26 cellular contexts compared by ENCODE assay signal in the genomic region with DNA sequence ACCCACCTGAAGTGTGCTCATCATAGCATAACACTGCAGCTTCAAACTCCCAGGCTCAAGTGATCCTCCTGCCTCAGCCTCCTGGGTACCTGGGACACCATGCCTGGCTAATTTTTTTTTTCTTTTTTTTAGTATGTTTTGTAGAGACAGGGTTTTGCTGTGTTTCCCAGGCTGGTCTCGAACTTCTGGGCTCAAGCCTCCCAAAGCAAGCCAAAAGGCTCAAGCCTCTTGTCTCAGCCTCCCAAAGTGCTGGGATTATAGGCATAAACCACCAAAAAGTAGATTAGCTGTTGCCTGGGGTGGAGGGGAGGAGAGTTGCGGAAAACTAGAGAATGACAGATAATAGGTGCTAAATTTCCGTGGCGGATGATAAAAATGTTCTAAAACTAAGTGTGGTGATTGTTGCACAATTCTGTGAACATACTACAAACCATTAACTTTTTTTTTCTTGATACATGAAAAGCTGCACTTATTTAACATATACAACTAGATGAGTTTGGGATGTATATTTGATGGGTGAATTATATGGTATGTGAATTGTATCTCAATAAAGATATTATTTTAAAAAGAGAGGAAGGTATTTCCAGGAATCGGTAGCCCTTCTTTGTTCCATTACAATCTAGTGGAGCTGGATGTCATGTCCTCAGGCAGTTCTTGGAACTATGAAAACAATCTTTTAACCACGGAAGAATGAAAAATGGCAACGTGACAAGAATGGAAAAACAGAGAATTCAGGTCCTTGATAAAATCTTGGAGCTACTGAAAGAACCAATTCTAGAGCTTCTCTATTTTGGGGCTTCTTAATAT. TPM values are rescaled to one million over a fixed set of nuclear protein-coding genes. Genes with fewer than 3 reads are reported as not detected.
DNase-seq lines count a peak whose midpoint lies in the region; TF ChIP-seq lines count a peak whose summit lies in the region.
"Had no signal": no experiment of that assay in that cellular context is flagged by ENCODE, and none has a peak within 500 bp of the region (broad histone marks: within the 10 kb centered on the region; RNA-seq: fewer than 3 reads in every experiment).

No MANE protein-coding gene starts in this region.

- CTCF ChIA-PET in MCF 10A (lab: Yijun Ruan, JAX) = interaction anchor here (0.6 to 0.8 kb wide), 4 partner anchors 9 to 400 kb away, joined by 3 to 10 read pairs (median 4); no protein-coding TSS in a partner anchor
- CTCF ChIA-PET in activated CD4-positive, alpha-beta T cell treated with anti-CD3 and anti-CD28 coated beads, Interleukin-2, amount 10 ng/mL, durations not matched to agents 7 days and 5 days (lab: Charles Lee) = interaction anchor here (0.7 to 1.8 kb wide), 2 partner anchors 8 to 15 kb away, joined by 3 to 4 read pairs; no protein-coding TSS in a partner anchor

- H3K9me3 Mint-ChIP-seq in MCF 10A (ENCODE audit: unreplicated experiment) = no peaks in the 10 kb centered on the region
- no peaks in the 10 kb centered on the region for H3K9me3 Mint-ChIP-seq in activated CD4-positive, alpha-beta T cell treated with anti-CD3 and anti-CD28 coated beads, Interleukin-2, amount 10 ng/mL, durations not matched to agents 7 days and 5 days
- H3K9me3 Mint-ChIP-seq: activated naive CD4-positive, alpha-beta T cell treated with anti-CD3 and anti-CD28 coated beads for 36 hours; activated T-cell treated with anti-CD3 and anti-CD28 coated beads, Interleukin-2, amount 50 U/mL, for 72 hours; CD8-positive, alpha-beta T cell; effector memory CD8-positive, alpha-beta T cell; naive thymus-derived CD8-positive, alpha-beta T cell had no signal

- H3K27ac ChIP-seq in breast epithelium = no peak overlapping the region
- H3K27ac ChIP-seq: esophagus squamous epithelium, heart right ventricle, ovary, stomach, upper lobe of left lung had no signal

- DNase-seq in MCF 10A (ENCODE audit: unreplicated experiment) (peak; percentile 44), breast epithelium (ENCODE audit: low spot score in 2 of 2) (no peak), amniotic epithelial cell (ENCODE audit: low read depth) (peak; percentile 70), fibroblast of peridontal ligament (ENCODE audit: extremely low read depth) (peak; percentile 36), renal cortical epithelial cell (ENCODE audit: low read depth) (peak; percentile 44), NCI-H524 treated with DMSO at 0.1 percent for 48 hours (lab: John Stamatoyannopoulos, UW) (no peak), HUDEP-2 (lab: John Stamatoyannopoulos, UW; ENCODE audit: unreplicated experiment in 76 of 76) (no peak)
- DNase-seq in activated CD4-positive, alpha-beta T cell treated with anti-CD3 and anti-CD28 coated beads, Interleukin-2, amount 10 ng/mL, durations not matched to agents 7 days and 5 days = no peak
- DNase-seq: 8988T; activated naive CD4-positive, alpha-beta T cell treated with anti-CD3 and anti-CD28 coated beads for 36 hours; activated T-cell treated with anti-CD3 and anti-CD28 coated beads, Interleukin-2, amount 50 U/mL, for 72 hours; anterior cingulate cortex; CD8-positive, alpha-beta T cell; effector memory CD8-positive, alpha-beta T cell; esophagus squamous epithelium; GOT3; heart right ventricle; mesendoderm; MM.1S; naive thymus-derived CD8-positive, alpha-beta T cell; NCI-H1694; NCI-H748 treated with DMSO at 0.1 percent for 48 hours; ovary; SHP77; stomach; upper lobe of left lung had no signal

- H3K36me3 Mint-ChIP-seq in MCF 10A (ENCODE audit: insufficient read depth, unreplicated experiment) = no peaks in the 10 kb centered on the region
- H3K36me3 Mint-ChIP-seq in activated CD4-positive, alpha-beta T cell treated with anti-CD3 and anti-CD28 coated beads, Interleukin-2, amount 10 ng/mL, durations not matched to agents 7 days and 5 days (ENCODE audit: low read depth) = no peaks in the 10 kb centered on the region
- H3K36me3 Mint-ChIP-seq: CD8-positive, alpha-beta T cell; naive thymus-derived CD8-positive, alpha-beta T cell had no signal

- no TSS peak for BruUV-seq in MCF 10A (replicated peaks; lab: Mats Ljungman, UMichigan)

- intact Hi-C loops in MCF 10A (cut with micrococcal nuclease) = no loop called here
- intact Hi-C loops in breast epithelium (cut with DNase I; ENCODE audit: low total_unique reads) = no loop called here

- TF ChIP-seq CTCF in MCF 10A (IDR thresholded peaks at IDR 0.05; ENCODE audit: unreplicated experiment) = no peak
- no peak for TF ChIP-seq CTCF in breast epithelium (IDR thresholded peaks at IDR 0.05)

- H3K4me3 ChIP-seq in breast epithelium = no peak overlapping the region
- H3K4me3 ChIP-seq: esophagus squamous epithelium, heart right ventricle, ovary, stomach, upper lobe of left lung had no signal

- H3K4me1 Mint-ChIP-seq in MCF 10A (ENCODE audit: insufficient read depth, unreplicated experiment) = no peaks in the 10 kb centered on the region
- H3K4me1 Mint-ChIP-seq in activated CD4-positive, alpha-beta T cell treated with anti-CD3 and anti-CD28 coated beads, Interleukin-2, amount 10 ng/mL, durations not matched to agents 7 days and 5 days = peaks cover 16% of the 10 kb centered on the region

- H3K27me3 ChIP-seq in breast epithelium = no peaks in the 10 kb centered on the region
- H3K27me3 ChIP-seq: esophagus squamous epithelium, ovary, stomach, upper lobe of left lung had no signal

- H3K4me1 ChIP-seq in breast epithelium = peaks cover 0 to 7% of the 10 kb centered on the region in 2 donors
- H3K4me1 ChIP-seq: esophagus squamous epithelium had no signal

- H3K27me3 Mint-ChIP-seq in MCF 10A (ENCODE audit: insufficient read depth, unreplicated experiment) = no peaks in the 10 kb centered on the region
- peaks cover 16% of the 10 kb centered on the region for H3K27me3 Mint-ChIP-seq in activated CD4-positive, alpha-beta T cell treated with anti-CD3 and anti-CD28 coated beads, Interleukin-2, amount 10 ng/mL, durations not matched to agents 7 days and 5 days

- H3K9me3 ChIP-seq in breast epithelium = no peaks in the 10 kb centered on the region
- H3K9me3 ChIP-seq: esophagus squamous epithelium, heart right ventricle, ovary, stomach, upper lobe of left lung had no signal

- no peak overlapping the region for H3K4me3 Mint-ChIP-seq in MCF 10A (ENCODE audit: unreplicated experiment)
- no peak overlapping the region for H3K4me3 Mint-ChIP-seq in activated CD4-positive, alpha-beta T cell treated with anti-CD3 and anti-CD28 coated beads, Interleukin-2, amount 10 ng/mL, durations not matched to agents 7 days and 5 days
- H3K4me3 Mint-ChIP-seq: activated naive CD4-positive, alpha-beta T cell treated with anti-CD3 and anti-CD28 coated beads for 36 hours; activated T-cell treated with anti-CD3 and anti-CD28 coated beads, Interleukin-2, amount 50 U/mL, for 72 hours; CD8-positive, alpha-beta T cell; effector memory CD8-positive, alpha-beta T cell; naive thymus-derived CD8-positive, alpha-beta T cell had no signal

- no peak for TF ChIP-seq POLR2A in breast epithelium (IDR thresholded peaks at IDR 0.05)

- POLR2A ChIA-PET in MCF 10A (lab: Yijun Ruan, JAX) = interaction anchor here (0.6 to 2.7 kb wide), 5 partner anchors 9 to 81 kb away, joined by 3 to 15 read pairs (median 5); no protein-coding TSS in a partner anchor
- POLR2A ChIA-PET in activated CD4-positive, alpha-beta T cell treated with anti-CD3 and anti-CD28 coated beads, Interleukin-2, amount 10 ng/mL, durations not matched to agents 7 days and 5 days (lab: Charles Lee) = no interaction called here

- H3K36me3 ChIP-seq in breast epithelium = no peaks in the 10 kb centered on the region
- H3K36me3 ChIP-seq: esophagus squamous epithelium, heart right ventricle, ovary, stomach, upper lobe of left lung had no signal

- peak overlapping the region; percentile 13 for H3K27ac Mint-ChIP-seq in MCF 10A (ENCODE audit: low read depth, unreplicated experiment)
- H3K27ac Mint-ChIP-seq in activated CD4-positive, alpha-beta T cell treated with anti-CD3 and anti-CD28 coated beads, Interleukin-2, amount 10 ng/mL, durations not matched to agents 7 days and 5 days = no peak overlapping the region
- H3K27ac Mint-ChIP-seq: activated naive CD4-positive, alpha-beta T cell treated with anti-CD3 and anti-CD28 coated beads for 36 hours; activated T-cell treated with anti-CD3 and anti-CD28 coated beads, Interleukin-2, amount 50 U/mL, for 72 hours; CD8-positive, alpha-beta T cell; effector memory CD8-positive, alpha-beta T cell; naive thymus-derived CD8-positive, alpha-beta T cell had no signal

RNA-seq across cellular contexts. Expression of gene MED18, which starts 27.3 kb away (rescaled TPM):
- total RNA-seq in MCF 10A (2022) (19.0 and 22.9 TPM in 2 replicates), breast epithelium (10 to 100 TPM in 2 of 3 donors, 1 to 10 TPM in 1; 8.3 to 14.4 (median 12.6) TPM), renal cortical epithelial cell (37.5 and 38.2 TPM in 2 replicates)
- total RNA-seq in activated CD4-positive, alpha-beta T cell treated with anti-CD3 and anti-CD28 coated beads, Interleukin-2, amount 10 ng/mL, durations not matched to agents 7 days and 5 days = 10 to 100 TPM; 22.7 to 23.7 TPM

RNA-seq across cellular contexts. Expression of gene SESN2, which starts 42.3 kb away (rescaled TPM):
- total RNA-seq in MCF 10A (2022) (106 and 118 TPM in 2 replicates), breast epithelium (10 to 100 TPM in 2 of 3 donors, 1 to 10 TPM in 1; 10.0 to 16.0 (median 12.5) TPM), renal cortical epithelial cell (35.4 and 42.1 TPM in 2 replicates)
- total RNA-seq in activated CD4-positive, alpha-beta T cell treated with anti-CD3 and anti-CD28 coated beads, Interleukin-2, amount 10 ng/mL, durations not matched to agents 7 days and 5 days = 10 to 100 TPM; 11.7 to 11.8 TPM

Comparison
In these comparisons a context has a peak if more than half of its experiments do, and no peak if none do; other contexts are left out.
1. DNase-seq: peak in MCF 10A (single experiment), amniotic epithelial cell (single experiment), fibroblast of peridontal ligament (single experiment) and renal cortical epithelial cell (single experiment); none in breast epithelium (0 of 2), activated CD4-positive, alpha-beta T cell treated with anti-CD3 and anti-CD28 coated beads, Interleukin-2, amount 10 ng/mL, durations not matched to agents 7 days and 5 days (single experiment), NCI-H524 treated with DMSO at 0.1 percent for 48 hours (single experiment) and HUDEP-2 (0 of 76).